1 cellular context compared by ENCODE assay signal in genomic region chr11:6618117-6619020, GRCh38.
TF ChIP-seq lines count a peak whose summit lies in the region.

No MANE protein-coding gene starts in this region.

TF ChIP-seq in K562, 482 proteins besides CTCF, POLR2A, EP300 and RAD21 (continues in another document):
- no peak for TF ChIP-seq CCNT2 (IDR thresholded peaks at IDR 0.05; ENCODE audit: borderline replicate concordance, extremely low read depth, insufficient read length, low read depth, low read length)
- no peak for TF ChIP-seq TOE1 (IDR thresholded peaks at IDR 0.05; ENCODE audit: borderline replicate concordance)
- no peak for TF ChIP-seq TOE1 (CRISPR knock-in tag; IDR thresholded peaks at IDR 0.05; ENCODE audit: borderline replicate concordance, low read depth)
- TF ChIP-seq ARHGAP35 (IDR thresholded peaks at IDR 0.05; ENCODE audit: partially characterized antibody): no peak
- no peak for TF ChIP-seq SRSF1 (IDR thresholded peaks at IDR 0.05; ENCODE audit: low read depth, low read length)
- no peak for TF ChIP-seq IRF9 (tag; IDR thresholded peaks at IDR 0.05)
- TF ChIP-seq XRCC3 (IDR thresholded peaks at IDR 0.05): no peak
- peak; percentile 99 for TF ChIP-seq DACH1 (IDR thresholded peaks at IDR 0.05; ENCODE audit: partially characterized antibody)
- TF ChIP-seq, protein P1, sequence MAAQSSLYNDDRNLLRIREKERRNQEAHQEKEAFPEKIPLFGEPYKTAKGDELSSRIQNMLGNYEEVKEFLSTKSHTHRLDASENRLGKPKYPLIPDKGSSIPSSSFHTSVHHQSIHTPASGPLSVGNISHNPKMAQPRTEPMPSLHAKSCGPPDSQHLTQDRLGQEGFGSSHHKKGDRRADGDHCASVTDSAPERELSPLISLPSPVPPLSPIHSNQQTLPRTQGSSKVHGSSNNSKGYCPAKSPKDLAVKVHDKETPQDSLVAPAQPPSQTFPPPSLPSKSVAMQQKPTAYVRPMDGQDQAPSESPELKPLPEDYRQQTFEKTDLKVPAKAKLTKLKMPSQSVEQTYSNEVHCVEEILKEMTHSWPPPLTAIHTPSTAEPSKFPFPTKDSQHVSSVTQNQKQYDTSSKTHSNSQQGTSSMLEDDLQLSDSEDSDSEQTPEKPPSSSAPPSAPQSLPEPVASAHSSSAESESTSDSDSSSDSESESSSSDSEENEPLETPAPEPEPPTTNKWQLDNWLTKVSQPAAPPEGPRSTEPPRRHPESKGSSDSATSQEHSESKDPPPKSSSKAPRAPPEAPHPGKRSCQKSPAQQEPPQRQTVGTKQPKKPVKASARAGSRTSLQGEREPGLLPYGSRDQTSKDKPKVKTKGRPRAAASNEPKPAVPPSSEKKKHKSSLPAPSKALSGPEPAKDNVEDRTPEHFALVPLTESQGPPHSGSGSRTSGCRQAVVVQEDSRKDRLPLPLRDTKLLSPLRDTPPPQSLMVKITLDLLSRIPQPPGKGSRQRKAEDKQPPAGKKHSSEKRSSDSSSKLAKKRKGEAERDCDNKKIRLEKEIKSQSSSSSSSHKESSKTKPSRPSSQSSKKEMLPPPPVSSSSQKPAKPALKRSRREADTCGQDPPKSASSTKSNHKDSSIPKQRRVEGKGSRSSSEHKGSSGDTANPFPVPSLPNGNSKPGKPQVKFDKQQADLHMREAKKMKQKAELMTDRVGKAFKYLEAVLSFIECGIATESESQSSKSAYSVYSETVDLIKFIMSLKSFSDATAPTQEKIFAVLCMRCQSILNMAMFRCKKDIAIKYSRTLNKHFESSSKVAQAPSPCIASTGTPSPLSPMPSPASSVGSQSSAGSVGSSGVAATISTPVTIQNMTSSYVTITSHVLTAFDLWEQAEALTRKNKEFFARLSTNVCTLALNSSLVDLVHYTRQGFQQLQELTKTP (IDR thresholded peaks at IDR 0.05; ENCODE audit: low read depth in 1 of 2, partially characterized antibody in 2 of 2): no peak
- TF ChIP-seq CLOCK (CRISPR knock-in tag; IDR thresholded peaks at IDR 0.05; ENCODE audit: borderline replicate concordance): no peak
- TF ChIP-seq, protein P2, sequence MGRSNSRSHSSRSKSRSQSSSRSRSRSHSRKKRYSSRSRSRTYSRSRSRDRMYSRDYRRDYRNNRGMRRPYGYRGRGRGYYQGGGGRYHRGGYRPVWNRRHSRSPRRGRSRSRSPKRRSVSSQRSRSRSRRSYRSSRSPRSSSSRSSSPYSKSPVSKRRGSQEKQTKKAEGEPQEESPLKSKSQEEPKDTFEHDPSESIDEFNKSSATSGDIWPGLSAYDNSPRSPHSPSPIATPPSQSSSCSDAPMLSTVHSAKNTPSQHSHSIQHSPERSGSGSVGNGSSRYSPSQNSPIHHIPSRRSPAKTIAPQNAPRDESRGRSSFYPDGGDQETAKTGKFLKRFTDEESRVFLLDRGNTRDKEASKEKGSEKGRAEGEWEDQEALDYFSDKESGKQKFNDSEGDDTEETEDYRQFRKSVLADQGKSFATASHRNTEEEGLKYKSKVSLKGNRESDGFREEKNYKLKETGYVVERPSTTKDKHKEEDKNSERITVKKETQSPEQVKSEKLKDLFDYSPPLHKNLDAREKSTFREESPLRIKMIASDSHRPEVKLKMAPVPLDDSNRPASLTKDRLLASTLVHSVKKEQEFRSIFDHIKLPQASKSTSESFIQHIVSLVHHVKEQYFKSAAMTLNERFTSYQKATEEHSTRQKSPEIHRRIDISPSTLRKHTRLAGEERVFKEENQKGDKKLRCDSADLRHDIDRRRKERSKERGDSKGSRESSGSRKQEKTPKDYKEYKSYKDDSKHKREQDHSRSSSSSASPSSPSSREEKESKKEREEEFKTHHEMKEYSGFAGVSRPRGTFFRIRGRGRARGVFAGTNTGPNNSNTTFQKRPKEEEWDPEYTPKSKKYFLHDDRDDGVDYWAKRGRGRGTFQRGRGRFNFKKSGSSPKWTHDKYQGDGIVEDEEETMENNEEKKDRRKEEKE (IDR thresholded peaks at IDR 0.05; ENCODE audit: borderline replicate concordance in 1 of 2, control insufficient read depth in 1 of 2, low read depth in 2 of 2, low read length in 1 of 2): no peak
- TF ChIP-seq ZC3H11A (IDR thresholded peaks at IDR 0.05; ENCODE audit: low read depth, low read length): no peak
- no peak for TF ChIP-seq FOXP1 (CRISPR knock-in tag; IDR thresholded peaks at IDR 0.05)
- peak; percentile 93 for TF ChIP-seq JUND (IDR thresholded peaks at IDR 0.05; ENCODE audit: borderline replicate concordance, low read depth, low read length)
- peak; percentile 93; the same call in 2 of the 3 replicates for TF ChIP-seq JUND (tag; IDR thresholded peaks at IDR 0.05; ENCODE audit: borderline replicate concordance, low read depth, low read length)
- TF ChIP-seq RHOXF2B (CRISPR knock-in tag; conservative IDR thresholded peaks at IDR 0.05): no peak
- no peak for TF ChIP-seq RAD51 (IDR thresholded peaks at IDR 0.05; ENCODE audit: borderline replicate concordance, low read depth)
- no peak for TF ChIP-seq ELF1 (tag; IDR thresholded peaks at IDR 0.05)
- TF ChIP-seq POLR3G (IDR thresholded peaks at IDR 0.05; ENCODE audit: extremely low read depth, insufficient read length, insufficient replicate concordance): no peak
- TF ChIP-seq RBM17 (IDR thresholded peaks at IDR 0.05; ENCODE audit: borderline replicate concordance, low read depth, low read length): no peak
- no peak for TF ChIP-seq SRF (CRISPR knock-in tag; IDR thresholded peaks at IDR 0.05)
- TF ChIP-seq ETV5 (CRISPR knock-in tag; IDR thresholded peaks at IDR 0.05; ENCODE audit: low read depth): no peak; the same call in 1 of the 2 replicates
- no peak for TF ChIP-seq GTF2F1 (IDR thresholded peaks at IDR 0.05; ENCODE audit: low read depth, low read length)
- no peak for TF ChIP-seq ZZZ3 (IDR thresholded peaks at IDR 0.05)
- no peak for TF ChIP-seq ZNF124 (CRISPR knock-in tag; IDR thresholded peaks at IDR 0.05)
- TF ChIP-seq BRF2 (IDR thresholded peaks at IDR 0.05; ENCODE audit: borderline replicate concordance, insufficient read depth, insufficient read length): no peak
- no peak for TF ChIP-seq ELF4 (CRISPR knock-in tag; IDR thresholded peaks at IDR 0.05)
- no peak for TF ChIP-seq CREBBP (IDR thresholded peaks at IDR 0.05; ENCODE audit: low read depth, low read length)
- TF ChIP-seq MNT (conservative IDR thresholded peaks at IDR 0.05): peak; percentile 48 to 82
- TF ChIP-seq MEF2A (IDR thresholded peaks at IDR 0.05; ENCODE audit: control insufficient read depth, low read depth, low read length): no peak
- no peak for TF ChIP-seq BCOR (IDR thresholded peaks at IDR 0.05)
- no peak for TF ChIP-seq TSC22D4 (tag; IDR thresholded peaks at IDR 0.05)
- TF ChIP-seq CHCHD3 (CRISPR knock-in tag; IDR thresholded peaks at IDR 0.05): no peak
- 0 out of 2 replicates have a peak, but pooled peaks have one; percentile 22 for TF ChIP-seq LEF1 (IDR thresholded peaks at IDR 0.05)
- TF ChIP-seq ZBTB5 (IDR thresholded peaks at IDR 0.05): no peak
- TF ChIP-seq, protein P3, sequence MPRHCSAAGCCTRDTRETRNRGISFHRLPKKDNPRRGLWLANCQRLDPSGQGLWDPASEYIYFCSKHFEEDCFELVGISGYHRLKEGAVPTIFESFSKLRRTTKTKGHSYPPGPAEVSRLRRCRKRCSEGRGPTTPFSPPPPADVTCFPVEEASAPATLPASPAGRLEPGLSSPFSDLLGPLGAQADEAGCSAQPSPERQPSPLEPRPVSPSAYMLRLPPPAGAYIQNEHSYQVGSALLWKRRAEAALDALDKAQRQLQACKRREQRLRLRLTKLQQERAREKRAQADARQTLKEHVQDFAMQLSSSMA (CRISPR knock-in tag; IDR thresholded peaks at IDR 0.05): no peak
- no peak for TF ChIP-seq ZNF224 (CRISPR knock-in tag; IDR thresholded peaks at IDR 0.05)
- no peak for TF ChIP-seq KDM2B (CRISPR knock-in tag; IDR thresholded peaks at IDR 0.05)
- TF ChIP-seq ZNF785 (CRISPR knock-in tag; IDR thresholded peaks at IDR 0.05): no peak
- TF ChIP-seq MAZ (CRISPR knock-in tag; conservative IDR thresholded peaks at IDR 0.05 in 1 of 2, IDR thresholded peaks at IDR 0.05 in 1 of 2): peak; percentile 44 to 59
- TF ChIP-seq TRIM24 (IDR thresholded peaks at IDR 0.05): peak in 1 of 2 experiments; percentile 25; a peak in 2 of 4 replicates
- TF ChIP-seq, protein P4, sequence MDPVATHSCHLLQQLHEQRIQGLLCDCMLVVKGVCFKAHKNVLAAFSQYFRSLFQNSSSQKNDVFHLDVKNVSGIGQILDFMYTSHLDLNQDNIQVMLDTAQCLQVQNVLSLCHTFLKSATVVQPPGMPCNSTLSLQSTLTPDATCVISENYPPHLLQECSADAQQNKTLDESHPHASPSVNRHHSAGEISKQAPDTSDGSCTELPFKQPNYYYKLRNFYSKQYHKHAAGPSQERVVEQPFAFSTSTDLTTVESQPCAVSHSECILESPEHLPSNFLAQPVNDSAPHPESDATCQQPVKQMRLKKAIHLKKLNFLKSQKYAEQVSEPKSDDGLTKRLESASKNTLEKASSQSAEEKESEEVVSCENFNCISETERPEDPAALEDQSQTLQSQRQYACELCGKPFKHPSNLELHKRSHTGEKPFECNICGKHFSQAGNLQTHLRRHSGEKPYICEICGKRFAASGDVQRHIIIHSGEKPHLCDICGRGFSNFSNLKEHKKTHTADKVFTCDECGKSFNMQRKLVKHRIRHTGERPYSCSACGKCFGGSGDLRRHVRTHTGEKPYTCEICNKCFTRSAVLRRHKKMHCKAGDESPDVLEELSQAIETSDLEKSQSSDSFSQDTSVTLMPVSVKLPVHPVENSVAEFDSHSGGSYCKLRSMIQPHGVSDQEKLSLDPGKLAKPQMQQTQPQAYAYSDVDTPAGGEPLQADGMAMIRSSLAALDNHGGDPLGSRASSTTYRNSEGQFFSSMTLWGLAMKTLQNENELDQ (CRISPR knock-in tag; IDR thresholded peaks at IDR 0.05; ENCODE audit: borderline replicate concordance): no peak
- TF ChIP-seq SMARCA5 (IDR thresholded peaks at IDR 0.05): no peak
- TF ChIP-seq SMAD2 (IDR thresholded peaks at IDR 0.05; ENCODE audit: low read depth, low read length): no peak
- peak; percentile 22; the same call in 1 of the 2 replicates for TF ChIP-seq CBFA2T3 (IDR thresholded peaks at IDR 0.05)
- TF ChIP-seq ZNF143 (CRISPR knock-in tag; IDR thresholded peaks at IDR 0.05): no peak
- no peak for TF ChIP-seq ZNF175 (CRISPR knock-in tag; IDR thresholded peaks at IDR 0.05; ENCODE audit: low read depth)
- TF ChIP-seq ESRRA (IDR thresholded peaks at IDR 0.05; ENCODE audit: borderline replicate concordance, low read depth): no peak
- TF ChIP-seq CHD4 (IDR thresholded peaks at IDR 0.05; ENCODE audit: insufficient read depth, insufficient replicate concordance, low read depth, low read length, poor library complexity, severe bottlenecking): no peak
- TF ChIP-seq ZNF766 (CRISPR knock-in tag; conservative IDR thresholded peaks at IDR 0.05): no peak; the same call in 1 of the 2 replicates
